ENCODE assay signal across 8 cellular contexts in the genomic region with DNA sequence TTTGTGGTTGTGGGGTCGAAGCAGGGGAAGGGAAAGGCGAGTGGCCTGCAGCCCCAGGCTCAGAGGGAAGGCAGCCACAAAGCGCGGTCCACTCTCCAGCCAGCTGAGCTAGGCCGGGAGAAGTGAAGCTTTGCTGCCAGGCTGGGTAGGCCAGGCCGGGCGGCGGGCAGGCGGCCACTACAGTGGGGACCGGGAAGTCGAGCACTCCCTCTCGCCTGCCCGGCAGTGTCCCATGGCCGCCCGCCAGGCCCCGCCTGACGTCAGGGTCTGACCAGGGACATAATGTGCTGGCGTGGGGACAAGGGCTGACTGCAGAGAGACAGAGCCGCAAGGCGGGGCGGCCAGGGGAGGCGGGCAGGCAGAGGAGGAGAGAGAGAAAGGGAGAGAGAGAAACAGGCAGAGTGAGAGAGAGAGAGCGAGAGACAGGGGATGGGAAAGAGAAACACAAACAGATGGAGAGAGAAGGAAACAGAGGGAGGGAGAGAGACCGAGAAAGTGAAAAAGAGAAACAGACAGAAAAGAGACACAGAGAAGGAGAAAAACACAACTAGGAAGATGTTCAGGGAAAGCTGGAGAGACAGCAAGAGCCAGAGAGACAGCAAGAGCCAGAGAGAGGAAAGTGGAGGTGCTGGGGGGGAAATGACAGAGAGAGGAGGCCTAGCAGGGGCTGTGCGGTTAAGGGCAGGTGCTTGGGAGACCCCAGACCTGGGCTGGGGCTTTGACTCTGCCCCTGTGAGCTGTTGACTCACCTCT.
DNase-seq lines count a peak whose midpoint lies in the region; ATAC-seq and TF ChIP-seq lines count a peak whose summit lies in the region.

No MANE protein-coding gene starts in this region.

- peaks cover 24 to 42% (median 28%) of the 10 kb centered on the region in 4 donors for H3K4me1 ChIP-seq in tibial artery

- H3K36me3 ChIP-seq in tibial artery: no peaks in the 10 kb centered on the region

- H3K27ac ChIP-seq in tibial artery: peak overlapping the region; percentile 97 to 98

- H3K9me3 Mint-ChIP-seq in memory B cell (peaks cover 2% of the 10 kb centered on the region), T-cell (peaks cover 0 to 4% (median 0%) of the 10 kb centered on the region in 3 donors)

- POLR2A ChIA-PET in T-cell (lab: Charles Lee): no interaction called here

- H3K27ac Mint-ChIP-seq in memory B cell (peak overlapping the region; percentile 35), T-cell (no peak overlapping the region)

- intact Hi-C loops in tibial artery (cut with DNase I; ENCODE audit: low total_unique reads): no loop called here

- TF ChIP-seq CTCF in tibial artery (IDR thresholded peaks at IDR 0.05): peak in 1 of 2 experiments; percentile 42
- no peak for TF ChIP-seq CTCF in GM10266 (IDR thresholded peaks at IDR 0.05; ENCODE audit: control insufficient read depth, insufficient read depth, low read depth, missing control alignments)

- H3K4me3 Mint-ChIP-seq in memory B cell (no peak overlapping the region), T-cell (no peak overlapping the region)

- H3K36me3 Mint-ChIP-seq in memory B cell (peaks cover 5% of the 10 kb centered on the region), T-cell (no peaks in the 10 kb centered on the region)

- DNase-seq in NCI-H460 (ENCODE audit: extremely low read depth, low read depth) (peak; percentile 83), dermis blood vessel endothelial cell (peak; percentile 71), memory B cell (ENCODE audit: low spot score in 2 of 2) (no peak), tibial artery (peak; percentile 100), T-cell (no peak), GM10266 (ENCODE audit: extremely low spot score) (no peak)

- no peaks in the 10 kb centered on the region for H3K9me3 ChIP-seq in tibial artery

- H3K27me3 Mint-ChIP-seq in memory B cell (peaks cover 15% of the 10 kb centered on the region), T-cell (peaks cover 3% of the 10 kb centered on the region in 2 donors)

- CTCF ChIA-PET in T-cell (lab: Charles Lee): no interaction called here

- H3K4me3 ChIP-seq in tibial artery: peak overlapping the region in 1 of 2 donors; percentile 13

- H3K27me3 ChIP-seq in tibial artery: no peaks in the 10 kb centered on the region

- H3K4me1 Mint-ChIP-seq in memory B cell (no peaks in the 10 kb centered on the region), T-cell (no peaks in the 10 kb centered on the region)

- ATAC-seq in memory B cell (ENCODE audit: low read depth) (no peak), HG03565 (IDR thresholded peaks at IDR 0.05; ENCODE audit: unreplicated experiment) (no peak), T-cell (replicated peaks in 1 of 4) (no peak), GM21526 (IDR thresholded peaks at IDR 0.05; ENCODE audit: low FRiP score, unreplicated experiment) (no peak)

Comparison
In these comparisons a context has a peak if more than half of its experiments do, and no peak if none do; other contexts are left out.
1. DNase-seq: peak in NCI-H460 (single experiment), dermis blood vessel endothelial cell (single experiment) and tibial artery (2 of 2); none in memory B cell (0 of 2), T-cell (0 of 34) and GM10266 (single experiment).